Comparison of ENCODE assay signal across 15 cellular contexts in the genomic region with DNA sequence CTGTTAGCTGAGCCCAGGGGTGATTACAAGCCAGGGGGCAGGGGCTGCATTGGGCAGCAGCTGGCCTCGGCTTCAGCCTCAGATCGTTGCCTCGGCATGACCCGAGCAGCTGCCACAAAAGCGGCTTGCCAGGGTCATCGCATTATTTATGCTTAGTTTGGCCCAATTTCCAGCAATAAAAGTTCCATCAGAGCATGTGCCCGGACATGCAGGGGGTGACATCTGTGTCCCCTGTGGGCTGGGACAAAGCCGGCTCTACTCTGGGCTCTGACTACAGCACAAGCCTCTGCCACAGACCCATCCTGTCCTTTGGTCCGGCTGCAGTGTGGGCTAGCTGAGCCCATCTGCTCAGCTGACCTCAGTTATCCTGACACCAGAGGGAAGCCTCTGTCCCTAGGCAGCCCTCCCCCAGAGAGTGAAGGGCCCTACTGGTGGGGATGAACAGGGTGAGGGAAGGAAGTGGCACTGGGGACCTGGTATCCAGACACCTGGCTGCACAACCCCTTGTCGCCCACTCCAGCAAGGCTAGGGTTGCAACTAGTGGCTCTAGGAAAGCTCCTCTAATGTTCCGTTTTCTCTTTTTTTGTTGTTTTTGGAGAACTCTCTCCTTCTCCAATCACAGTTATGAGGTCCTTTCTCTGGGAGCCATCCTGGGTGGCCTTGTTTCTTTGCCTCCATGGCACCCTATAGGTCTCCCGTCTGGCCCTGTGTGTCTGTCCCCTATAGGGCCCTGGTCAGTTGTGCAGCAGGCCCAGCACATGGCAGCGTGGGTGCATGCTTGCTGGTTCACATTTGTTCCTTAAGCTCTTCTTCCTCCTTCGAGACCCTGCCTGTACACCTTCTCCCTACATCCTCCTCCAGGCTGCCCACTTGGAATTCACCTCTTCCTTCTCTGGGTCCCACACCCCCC. TPM values are rescaled to one million over a fixed set of nuclear protein-coding genes. Genes with fewer than 3 reads are reported as not detected.
DNase-seq lines count a peak whose midpoint lies in the region; ATAC-seq and TF ChIP-seq lines count a peak whose summit lies in the region.
"Had no signal": no experiment of that assay in that cellular context is flagged by ENCODE, and none has a peak within 500 bp of the region (broad histone marks: within the 10 kb centered on the region; RNA-seq: fewer than 3 reads in every experiment).

No MANE protein-coding gene starts in this region.

- no peaks in the 10 kb centered on the region for H3K27me3 ChIP-seq in esophagus muscularis mucosa
- H3K27me3 ChIP-seq in osteoblast (ENCODE audit: insufficient read depth, low read length), result no peaks in the 10 kb centered on the region
- H3K27me3 ChIP-seq in foreskin keratinocyte, result peaks cover 10% of the 10 kb centered on the region
- H3K27me3 ChIP-seq: BLaER1 had no signal

- 88% methylated on average over 12 of the region's 14 CpGs for WGBS in esophagus muscularis mucosa

- intact Hi-C loops in esophagus muscularis mucosa (cut with DNase I), result no loop called here

- TF ChIP-seq CTCF in esophagus muscularis mucosa (IDR thresholded peaks at IDR 0.05), result no peak
- TF ChIP-seq CTCF in osteoblast (IDR thresholded peaks at IDR 0.05; ENCODE audit: extremely low read depth, low read depth, low read length), result no peak
- TF ChIP-seq CTCF in foreskin keratinocyte (conservative IDR thresholded peaks at IDR 0.05), result no peak

- H3K4me2 ChIP-seq in osteoblast (ENCODE audit: insufficient read depth, low read length), result no peak overlapping the region
- H3K4me2 ChIP-seq: BLaER1, SK-N-SH had no signal

- POLR2A ChIA-PET in HEK293T (lab: Yijun Ruan, JAX), result no interaction called here

- H2AFZ ChIP-seq in osteoblast (ENCODE audit: low read length), result no peak overlapping the region

- H3K79me2 ChIP-seq in osteoblast (ENCODE audit: insufficient read depth, low read length), result no peaks in the 10 kb centered on the region

- no peaks in the 10 kb centered on the region for H3K36me3 ChIP-seq in esophagus muscularis mucosa
- H3K36me3 ChIP-seq in osteoblast (ENCODE audit: insufficient read depth, low read length), result no peaks in the 10 kb centered on the region
- H3K36me3 ChIP-seq: BLaER1 had no signal

- H3K4me1 ChIP-seq in esophagus muscularis mucosa (no peaks in the 10 kb centered on the region), osteoblast (ENCODE audit: insufficient read depth, low read length) (no peaks in the 10 kb centered on the region), foreskin keratinocyte (no peaks in the 10 kb centered on the region)
- H3K4me1 ChIP-seq: BLaER1 had no signal

- ATAC-seq in foreskin keratinocyte, result no peak
- ATAC-seq: Panc1, Right ventricle myocardium inferior had no signal

- in situ Hi-C loops in ACHN (cut with HindIII; ENCODE audit: low pct_ligation_motif_present, low pct_unique_long_range_greater_than_20kb, low sequenced_read_pairs), result no loop called here

- no peak for TF ChIP-seq POLR2A in esophagus muscularis mucosa (IDR thresholded peaks at IDR 0.05; ENCODE audit: low read depth)

- no peaks in the 10 kb centered on the region for H4K20me1 ChIP-seq in osteoblast (ENCODE audit: insufficient read depth, low read length)
- H4K20me1 ChIP-seq: BLaER1 had no signal

- DNase-seq in NCI-H1694 (lab: John Stamatoyannopoulos, UW), result peak; percentile 32
- peak; percentile 41 for DNase-seq in NCI-H69 (lab: John Stamatoyannopoulos, UW)
- DNase-seq in esophagus muscularis mucosa (ENCODE audit: extremely low spot score), result peak; percentile 53
- peak; percentile 52 for DNase-seq in osteoblast (ENCODE audit: insufficient read length, low spot score, missing footprints)
- DNase-seq in foreskin keratinocyte, result no peak
- no peak for DNase-seq in HEK293T (ENCODE audit: extremely low spot score)
- no peak for DNase-seq in ACHN
- DNase-seq: CD8-positive, alpha-beta memory T cell; NCI-H1436; NCI-H2081 treated with DMSO at 0.1 percent for 48 hours; NCI-H226; SK-N-SH had no signal

- CTCF ChIA-PET in HEK293T (lab: Yijun Ruan, JAX), result no interaction called here

- no peak for TF ChIP-seq EP300 in esophagus muscularis mucosa (IDR thresholded peaks at IDR 0.05)

- H3K4me3 ChIP-seq in esophagus muscularis mucosa (no peak overlapping the region), osteoblast (ENCODE audit: insufficient read depth, low read length) (no peak overlapping the region)
- H3K4me3 ChIP-seq: BLaER1 had no signal

- no peaks in the 10 kb centered on the region for H3K9me3 ChIP-seq in esophagus muscularis mucosa
- H3K9me3 ChIP-seq in osteoblast (ENCODE audit: low read depth, low read length), result no peaks in the 10 kb centered on the region
- H3K9me3 ChIP-seq: BLaER1, SK-N-SH had no signal

- H3K27ac ChIP-seq in esophagus muscularis mucosa (replicated peaks in 1 of 4) (no peak overlapping the region), osteoblast (ENCODE audit: low read depth, low read length) (no peak overlapping the region), foreskin keratinocyte (no peak overlapping the region)
- H3K27ac ChIP-seq: BLaER1 had no signal

TF ChIP-seq in HEK293T, 16 proteins besides CTCF, POLR2A, EP300 and RAD21:
- no peak for TF ChIP-seq ELF4 (IDR thresholded peaks at IDR 0.05)

RNA-seq across cellular contexts. Expression of a gene that starts 13.3 kb away (rescaled TPM):
- total RNA-seq in esophagus muscularis mucosa (100 to 1,000 TPM in 2 of 4 donors, 10 to 100 TPM in 2; 44.0 to 136 (median 103) TPM), osteoblast (under 0.01 and 0.88 TPM in 2 replicates), foreskin keratinocyte (not detected in 2 replicates)
- polyA plus RNA-seq in foreskin keratinocyte, result 0.06 TPM in 1 of 2 replicates, not detected in the other

Comparison
In these comparisons a context has a peak if more than half of its experiments do, and no peak if none do; other contexts are left out.
1. DNase-seq: peak in NCI-H1694 (single experiment), NCI-H69 (single experiment), esophagus muscularis mucosa (single experiment) and osteoblast (single experiment); none in foreskin keratinocyte (0 of 2), HEK293T (single experiment) and ACHN (single experiment).
2. RNA of a gene that starts 13.3 kb away (total RNA-seq): 44.0 to 136 TPM in esophagus muscularis mucosa; not detected in foreskin keratinocyte and under 0.01 to 0.88 TPM in osteoblast; every median in the first group is over 10 times any median in the second.